In genomic region chr6:50850223-50850751, GRCh38 we compare ENCODE assay signal across 10 cellular contexts. TPM values are rescaled to one million over a fixed set of nuclear protein-coding genes. Genes with fewer than 3 reads are reported as not detected.
A peak's percentile ranks its signal among the peaks of the same experiment; 100 is the strongest.
DNase-seq lines count a peak whose midpoint lies in the region; ATAC-seq, FAIRE-seq and TF ChIP-seq lines count a peak whose summit lies in the region.
"Had no signal": no experiment of that assay in that cellular context is flagged by ENCODE, and none has a peak within 500 bp of the region (broad histone marks: within the 10 kb centered on the region; RNA-seq: fewer than 3 reads in every experiment).

No MANE protein-coding gene starts in this region.

- FAIRE-seq in HTR-8/SVneo (lab: Jason Lieb, UNC) = no peak

- H3K4me3 ChIP-seq in esophagus muscularis mucosa (peak overlapping the region; percentile 14 to 43 (median 37)), ascending aorta (peak overlapping the region in 1 of 2 donors; percentile 28)

- no peaks in the 10 kb centered on the region for H3K9me3 Mint-ChIP-seq in osteocyte (ENCODE audit: unreplicated experiment)

- TF ChIP-seq EP300 in esophagus muscularis mucosa (IDR thresholded peaks at IDR 0.05) = no peak

- H3K4me1 Mint-ChIP-seq in osteocyte (ENCODE audit: unreplicated experiment) = peaks cover 28% of the 10 kb centered on the region

- peak overlapping the region; percentile 82 for H3K4me3 Mint-ChIP-seq in osteocyte (ENCODE audit: unreplicated experiment)

- ATAC-seq in HG03025 (IDR thresholded peaks at IDR 0.05; ENCODE audit: low FRiP score, unreplicated experiment) = no peak
- no peak for ATAC-seq in HG02970 (IDR thresholded peaks at IDR 0.05; ENCODE audit: low FRiP score, unreplicated experiment)

- DNase-seq in ELF-1 (ENCODE audit: low read depth, low spot score) (peak; percentile 87), NCI-H510A treated with DMSO at 0.1 percent for 48 hours (lab: John Stamatoyannopoulos, UW) (peak; percentile 46), esophagus muscularis mucosa (ENCODE audit: extremely low spot score) (no peak), osteocyte (ENCODE audit: extremely low spot score, unreplicated experiment) (no peak), ascending aorta (ENCODE audit: low spot score in 2 of 2) (no peak), HTR-8/SVneo (ENCODE audit: insufficient read length, low spot score) (no peak)
- DNase-seq: occipital lobe; stimulated activated CD8-positive, alpha-beta memory T cell treated with anti-CD3 and anti-CD28 coated beads, Interleukin-4, amount 100 ng/mL, for 48 hours had no signal

- H3K27ac ChIP-seq in esophagus muscularis mucosa (replicated peaks in 1 of 4) (no peak overlapping the region), ascending aorta (no peak overlapping the region)

- 1% methylated on average over 11 of the region's 45 CpGs for WGBS in esophagus muscularis mucosa

- no peak for TF ChIP-seq POLR2A in esophagus muscularis mucosa (IDR thresholded peaks at IDR 0.05; ENCODE audit: low read depth)

- H3K36me3 ChIP-seq in esophagus muscularis mucosa = no peaks in the 10 kb centered on the region
- H3K36me3 ChIP-seq in ascending aorta = no peaks in the 10 kb centered on the region

- TF ChIP-seq CTCF in esophagus muscularis mucosa (IDR thresholded peaks at IDR 0.05) (no peak), osteocyte (IDR thresholded peaks at IDR 0.05) (no peak), ascending aorta (IDR thresholded peaks at IDR 0.05) (no peak)

- H3K27me3 ChIP-seq in esophagus muscularis mucosa = peaks cover 10 to 95% (median 54%) of the 10 kb centered on the region in 4 donors
- peaks cover 6% of the 10 kb centered on the region for H3K27me3 ChIP-seq in ascending aorta

- peaks cover 2% of the 10 kb centered on the region for H3K36me3 Mint-ChIP-seq in osteocyte (ENCODE audit: unreplicated experiment)

- H3K4me1 ChIP-seq in esophagus muscularis mucosa (peaks cover 9 to 24% (median 21%) of the 10 kb centered on the region in 4 donors), ascending aorta (no peaks in the 10 kb centered on the region)

- intact Hi-C loops in esophagus muscularis mucosa (cut with DNase I) = no loop called here
- intact Hi-C loops in ascending aorta (cut with DNase I) = no loop called here

- H3K9me3 ChIP-seq in esophagus muscularis mucosa (no peaks in the 10 kb centered on the region), ascending aorta (no peaks in the 10 kb centered on the region)

- H3K27ac Mint-ChIP-seq in osteocyte (ENCODE audit: unreplicated experiment) = peak overlapping the region; percentile 89

- H3K27me3 Mint-ChIP-seq in osteocyte (ENCODE audit: unreplicated experiment) = peaks cover 3% of the 10 kb centered on the region

RNA-seq across cellular contexts. Expression of gene TFAP2B, which starts 31.6 kb away (rescaled TPM):
- not detected for total RNA-seq in esophagus muscularis mucosa
- 26.4 and 27.5 TPM in 2 replicates for total RNA-seq in osteocyte
- not detected for total RNA-seq in ascending aorta
- total RNA-seq: occipital lobe had no signal

Comparison
In these comparisons a context has a peak if more than half of its experiments do, and no peak if none do; other contexts are left out.
1. DNase-seq: peak in ELF-1 (single experiment) and NCI-H510A treated with DMSO at 0.1 percent for 48 hours (single experiment); none in esophagus muscularis mucosa (single experiment), osteocyte (single experiment), ascending aorta (0 of 2) and HTR-8/SVneo (single experiment).
2. RNA of gene TFAP2B, which starts 31.6 kb away (total RNA-seq): 26.4 to 27.5 TPM in osteocyte; not detected in ascending aorta (single experiment) and not detected in esophagus muscularis mucosa; every median in the first group is over 10 times any median in the second.